ENCODE assay signal across 22 cellular contexts in genomic region chr6:45184040-45184439, GRCh38.
DNase-seq lines count a peak whose midpoint lies in the region; ATAC-seq, FAIRE-seq and TF ChIP-seq lines count a peak whose summit lies in the region.
"Had no signal": no experiment of that assay in that cellular context is flagged by ENCODE, and none has a peak within 500 bp of the region (broad histone marks: within the 10 kb centered on the region; RNA-seq: fewer than 3 reads in every experiment).

No MANE protein-coding gene starts in this region.

- no peak overlapping the region for H3K56ac ChIP-seq in IMR-90 (ENCODE audit: extremely low read depth, insufficient read depth, low read length)

- H4K5ac ChIP-seq in IMR-90 (ENCODE audit: low read depth, low read length): no peak overlapping the region

- H3K4me2 ChIP-seq in IMR-90 (ENCODE audit: low read depth, low read length) (no peak overlapping the region), K562 (ENCODE audit: insufficient read depth, low read length) (no peak overlapping the region)
- H3K4me2 ChIP-seq: A549; BLaER1 treated with 17β-estradiol and CSF1 and Interleukin-3, amounts not matched to agents 10 nM and 100 nM had no signal

- no peak overlapping the region for H4K8ac ChIP-seq in IMR-90 (ENCODE audit: low read depth in 2 of 2, low read length in 2 of 2)

- no peak overlapping the region for H2AFZ ChIP-seq in IMR-90 (replicated peaks; ENCODE audit: low read length, poor library complexity)
- no peak overlapping the region for H2AFZ ChIP-seq in K562 (ENCODE audit: low read depth, low read length)

- no peak overlapping the region for H2BK20ac ChIP-seq in IMR-90 (ENCODE audit: low read depth, low read length)

- CTCF ChIA-PET in CD8-positive, alpha-beta T cell (lab: Charles Lee): no interaction called here
- CTCF ChIA-PET in IMR-90 (lab: Yijun Ruan, JAX) (no interaction called here), K562 (lab: Yijun Ruan, JAX; ENCODE audit: low intra/inter-chr PET ratio) (no interaction called here)

- peaks cover 37% of the 10 kb centered on the region for H3K4me1 Mint-ChIP-seq in CD8-positive, alpha-beta T cell (ENCODE audit: low read depth)

- H3K9ac ChIP-seq in IMR-90 (ENCODE audit: low read depth, low read length) (no peak overlapping the region), K562 (ENCODE audit: insufficient read depth in 1 of 2, low read depth in 2 of 2, low read length in 2 of 2) (no peak overlapping the region)
- H3K9ac ChIP-seq: BLaER1 treated with 17β-estradiol and CSF1 and Interleukin-3, amounts not matched to agents 10 nM and 100 nM had no signal

- dilution Hi-C loops in IMR-90 (cut with HindIII; ENCODE audit: low sequenced_read_pairs, unreplicated experiment): no loop called here

- H3K27ac ChIP-seq in CD8-positive, alpha-beta T cell (ENCODE audit: low read depth, low read length): no peak overlapping the region
- H3K27ac ChIP-seq in IMR-90 (ENCODE audit: insufficient read depth, low read length) (no peak overlapping the region), K562 (ENCODE audit: extremely low read depth, low read depth, low read length) (no peak overlapping the region)
- H3K27ac ChIP-seq: 22Rv1; A549; BLaER1 treated with 17β-estradiol and CSF1 and Interleukin-3, amounts not matched to agents 10 nM and 100 nM; C4-2B had no signal

- H3K4me1 ChIP-seq in CD8-positive, alpha-beta T cell (ENCODE audit: insufficient read depth, low read length): peaks cover 18% of the 10 kb centered on the region
- no peaks in the 10 kb centered on the region for H3K4me1 ChIP-seq in IMR-90 (ENCODE audit: control insufficient read depth, insufficient read depth, low read length)
- peaks cover 0 to 17% of the 10 kb centered on the region in 2 experiments; a peak in 2 of 5 replicates for H3K4me1 ChIP-seq in K562 (replicated peaks in 1 of 2; ENCODE audit: control insufficient read depth in 2 of 2, insufficient read depth in 2 of 2, low read length in 2 of 2)
- H3K4me1 ChIP-seq: A549 had no signal

- H3K9me3 ChIP-seq in CD8-positive, alpha-beta T cell (ENCODE audit: low read length): no peaks in the 10 kb centered on the region
- H3K9me3 ChIP-seq in IMR-90 (ENCODE audit: control insufficient read depth, insufficient read depth, low read length) (no peaks in the 10 kb centered on the region), K562 (replicated peaks; ENCODE audit: control insufficient read depth, insufficient read depth, low read depth, low read length) (no peaks in the 10 kb centered on the region)
- H3K9me3 ChIP-seq: A549; BLaER1 treated with 17β-estradiol and CSF1 and Interleukin-3, amounts not matched to agents 10 nM and 100 nM had no signal

- H3K27me3 ChIP-seq in CD8-positive, alpha-beta T cell (ENCODE audit: insufficient read depth, low read length): no peaks in the 10 kb centered on the region
- H3K27me3 ChIP-seq in IMR-90 (ENCODE audit: control insufficient read depth, insufficient read depth, low read length): no peaks in the 10 kb centered on the region
- H3K27me3 ChIP-seq in K562 (ENCODE audit: control insufficient read depth in 2 of 2, insufficient read depth in 2 of 2, low read length in 2 of 2): no peaks in the 10 kb centered on the region
- H3K27me3 ChIP-seq: BLaER1 treated with 17β-estradiol and CSF1 and Interleukin-3, amounts not matched to agents 10 nM and 100 nM had no signal

- H3K36me3 ChIP-seq in CD8-positive, alpha-beta T cell (ENCODE audit: insufficient read depth, low read length): no peaks in the 10 kb centered on the region
- H3K36me3 ChIP-seq in IMR-90 (ENCODE audit: control insufficient read depth, insufficient read depth, low read length) (no peaks in the 10 kb centered on the region), K562 (ENCODE audit: control insufficient read depth, insufficient read depth, low read length) (no peaks in the 10 kb centered on the region)
- H3K36me3 ChIP-seq: BLaER1 treated with 17β-estradiol and CSF1 and Interleukin-3, amounts not matched to agents 10 nM and 100 nM had no signal

- no peak overlapping the region for H2AK5ac ChIP-seq in IMR-90 (ENCODE audit: low read depth, low read length)

- no peak overlapping the region for H2BK120ac ChIP-seq in IMR-90 (ENCODE audit: low read depth, low read length)

- no peak for TF ChIP-seq CTCF in CD8-positive, alpha-beta T cell (IDR thresholded peaks at IDR 0.05)
- TF ChIP-seq CTCF in IMR-90 (conservative IDR thresholded peaks at IDR 0.05; ENCODE audit: low read depth, low read length) (no peak), K562 (IDR thresholded peaks at IDR 0.05 in 2 of 3, conservative IDR thresholded peaks at IDR 0.05 in 1 of 3; ENCODE audit: insufficient read depth in 2 of 3, low read depth in 1 of 3, low read length in 3 of 3) (no peak)

- no peak for ATAC-seq in CD8-positive, alpha-beta T cell
- ATAC-seq in IMR-90 (ENCODE audit: low read depth) (no peak), K562 (no peak), GM18907 (IDR thresholded peaks at IDR 0.05; ENCODE audit: unreplicated experiment) (no peak)
- ATAC-seq: A549 had no signal

- no peak overlapping the region for H3K14ac ChIP-seq in IMR-90 (replicated peaks; ENCODE audit: low read depth, low read length)

- no peaks in the 10 kb centered on the region; a peak in 1 of 4 replicates for H3K79me1 ChIP-seq in IMR-90 (ENCODE audit: low read depth in 1 of 2, low read length in 2 of 2)

- TF ChIP-seq EP300 in K562 (IDR thresholded peaks at IDR 0.05; ENCODE audit: low read length): no peak

- intact Hi-C loops in CD8-positive, alpha-beta T cell (cut with DNase I, micrococcal nuclease): no loop called here
- intact Hi-C loops in IMR-90 (cut with micrococcal nuclease) (no loop called here), K562 (cut with micrococcal nuclease) (loop anchor here (10.0 kb wide), 1 partner anchor 191 kb away; the partner anchor contains the start of gene SUPT3H)

- peak overlapping the region; percentile 7 for H3K27ac Mint-ChIP-seq in CD8-positive, alpha-beta T cell
- H3K27ac Mint-ChIP-seq: B cell; CD4-positive, alpha-beta T cell had no signal

- H3K9me1 ChIP-seq in IMR-90 (ENCODE audit: insufficient read depth, low read length) (no peaks in the 10 kb centered on the region), K562 (ENCODE audit: control insufficient read depth, insufficient read depth, low read length) (no peaks in the 10 kb centered on the region)

- no peak overlapping the region for H3K4me3 Mint-ChIP-seq in CD8-positive, alpha-beta T cell
- H3K4me3 Mint-ChIP-seq: B cell; CD4-positive, alpha-beta T cell; CD8-positive, alpha-beta memory T cell had no signal

- no peak overlapping the region for H2BK5ac ChIP-seq in IMR-90 (ENCODE audit: low read depth, low read length, poor library complexity, severe bottlenecking)

- H3K36me3 Mint-ChIP-seq in CD8-positive, alpha-beta T cell: no peaks in the 10 kb centered on the region

- in situ Hi-C loops in IMR-90 (cut with MboI; ENCODE audit: low sequenced_read_pairs) (no loop called here), K562 (cut with MboI) (no loop called here)

- H3K18ac ChIP-seq in IMR-90 (ENCODE audit: low read depth, low read length): no peak overlapping the region

- DNase-seq in NOMO-1 treated with DMSO at 0.1 percent for 48 hours (lab: John Stamatoyannopoulos, UW; ENCODE audit: unreplicated experiment) (peak; percentile 16), NOMO-1 (lab: John Stamatoyannopoulos, UW; ENCODE audit: unreplicated experiment in 2 of 2) (no peak), IMR-90 (no peak), K562 (ENCODE audit: extremely low read depth in 1 of 4, low spot score in 3 of 4) (no peak), mucosa of gallbladder (ENCODE audit: low spot score) (no peak), frontal cortex (ENCODE audit: low spot score in 2 of 2) (no peak)
- no peak for DNase-seq in CD8-positive, alpha-beta T cell
- DNase-seq: AML-193; CD4-positive, alpha-beta T cell; CD8-positive, alpha-beta memory T cell; COR-L47; DMS79 treated with DMSO at 0.1 percent for 48 hours; GF-D8 had no signal

- H2BK15ac ChIP-seq in IMR-90 (ENCODE audit: low read depth, low read length): no peak overlapping the region

- H3K9me3 Mint-ChIP-seq in CD8-positive, alpha-beta T cell: no peaks in the 10 kb centered on the region

- H2AK9ac ChIP-seq in IMR-90 (replicated peaks; ENCODE audit: low read depth, low read length, poor library complexity): no peak overlapping the region

- no peaks in the 10 kb centered on the region for H3K79me2 ChIP-seq in K562 (ENCODE audit: control insufficient read depth, insufficient read depth, low read length)

- no peak overlapping the region for H3K23ac ChIP-seq in IMR-90 (ENCODE audit: low read depth, low read length)

- WGBS in IMR-90 (ENCODE audit: extremely low coverage in 2 of 2, insufficient read length in 1 of 2), 2 experiments: no CpG with 5 or more reads among the region's 4 CpGs
- WGBS in K562 (ENCODE audit: insufficient coverage, low coverage, missing lambda C conversion rate): 66% methylated on average over 4 of the region's 4 CpGs

- no peak overlapping the region for H4K91ac ChIP-seq in IMR-90 (ENCODE audit: insufficient read depth, low read depth, low read length)

- POLR2A ChIA-PET in CD8-positive, alpha-beta T cell (lab: Charles Lee): no interaction called here
- POLR2A ChIA-PET in IMR-90 (lab: Charles Lee; ENCODE audit: unreplicated experiment): no interaction called here
- POLR2A ChIA-PET in K562 (lab: Yijun Ruan, JAX): no interaction called here

- no peak for TF ChIP-seq RAD21 in IMR-90 (IDR thresholded peaks at IDR 0.05; ENCODE audit: low read length)
- no peak for TF ChIP-seq RAD21 in K562 (CRISPR knock-in tag; conservative IDR thresholded peaks at IDR 0.05 in 1 of 2, IDR thresholded peaks at IDR 0.05 in 1 of 2)

- no peaks in the 10 kb centered on the region for H3K27me3 Mint-ChIP-seq in CD8-positive, alpha-beta T cell (ENCODE audit: low read depth)
- H3K27me3 Mint-ChIP-seq: B cell; CD4-positive, alpha-beta T cell; CD8-positive, alpha-beta memory T cell had no signal

- no peaks in the 10 kb centered on the region for H4K20me1 ChIP-seq in IMR-90 (ENCODE audit: insufficient read depth, low read length)
- no peaks in the 10 kb centered on the region for H4K20me1 ChIP-seq in K562 (replicated peaks; ENCODE audit: control insufficient read depth, insufficient read depth, low read length)
- H4K20me1 ChIP-seq: BLaER1 treated with 17β-estradiol and CSF1 and Interleukin-3, amounts not matched to agents 10 nM and 100 nM had no signal

- no peak for FAIRE-seq in K562 (lab: Jason Lieb, UNC)
- FAIRE-seq in frontal cortex (lab: Jason Lieb, UNC): no peak
- FAIRE-seq: A549, G401.6, GM12891, GM19239 had no signal

- H3K4ac ChIP-seq in IMR-90 (ENCODE audit: low read depth, low read length): no peak overlapping the region

- H3K4me3 ChIP-seq in CD8-positive, alpha-beta T cell (ENCODE audit: low read depth, low read length): no peak overlapping the region
- H3K4me3 ChIP-seq in IMR-90 (ENCODE audit: insufficient read depth, low read depth, low read length): no peak overlapping the region
- H3K4me3 ChIP-seq in K562: no peak overlapping the region
- H3K4me3 ChIP-seq: A549; BLaER1 treated with 17β-estradiol and CSF1 and Interleukin-3, amounts not matched to agents 10 nM and 100 nM had no signal

- BruUV-seq in IMR-90 (replicated peaks; lab: Mats Ljungman, UMichigan): no TSS peak
- BruUV-seq in K562 (replicated peaks; lab: Mats Ljungman, UMichigan): no TSS peak

- TF ChIP-seq POLR2A in IMR-90 (IDR thresholded peaks at IDR 0.05; ENCODE audit: low read depth, low read length) (no peak), K562 (conservative IDR thresholded peaks at IDR 0.05) (no peak)

TF ChIP-seq in K562, 482 proteins besides CTCF, POLR2A, EP300 and RAD21 (continues in another document):
- TF ChIP-seq CEBPB (tag; IDR thresholded peaks at IDR 0.05): peak; percentile 60
